ENCODE assay signal across 8 cellular contexts in genomic region chr1:121184290-121185127, GRCh38. TPM values are rescaled to one million over a fixed set of nuclear protein-coding genes. Genes with fewer than 3 reads are reported as not detected.
DNase-seq lines count a peak whose midpoint lies in the region; ATAC-seq and TF ChIP-seq lines count a peak whose summit lies in the region.
"Not testable (repeated sequence)": the region's sequence is repeated elsewhere in the genome, so short reads cannot be mapped to it uniquely, and the experiment has no call there.

FAM72B (minus strand) TSS chr1:121184340; CDS start chr1:121183489, 851 bp downstream.
SRGAP2C (plus strand) TSS chr1:121184975; CDS start chr1:121187447, 2,472 bp downstream.

- H3K27ac ChIP-seq in WERI-Rb-1 (peak within 1 kb of the TSS; percentile 72), breast epithelium (peak within 1 kb of the TSS; percentile 60 to 88)
- not testable (repeated sequence) for H3K27ac ChIP-seq in iPS-20b (ENCODE audit: low read length)

- DNase-seq in ACHN (peak; percentile 95), NCI-H2227 treated with DMSO at 0.1 percent for 48 hours (lab: John Stamatoyannopoulos, UW) (peak; percentile 98), WERI-Rb-1 (peak; percentile 97), breast epithelium (ENCODE audit: low spot score in 2 of 2) (peak; percentile 88 to 99), smooth muscle cell of the brain vasculature (ENCODE audit: low read depth, low spot score) (peak; percentile 93)

- H3K4me3 ChIP-seq in WERI-Rb-1 (ENCODE audit: low read depth, low read length) (peak within 1 kb of the TSS; percentile 42), breast epithelium (peak within 1 kb of the TSS; percentile 45 to 67 (median 50)), iPS-20b (ENCODE audit: low read length) (peak within 1 kb of the TSS; percentile 63)

- H3K9me3 ChIP-seq in WERI-Rb-1 (ENCODE audit: severe bottlenecking); breast epithelium; iPS-20b (ENCODE audit: insufficient read depth, low read depth, low read length): not testable (repeated sequence)

- TF ChIP-seq CTCF in WERI-Rb-1 (IDR thresholded peaks at IDR 0.05; ENCODE audit: low read depth, low read length); breast epithelium (IDR thresholded peaks at IDR 0.05): not testable (repeated sequence)

- in situ Hi-C loops in ACHN (cut with HindIII; ENCODE audit: low pct_ligation_motif_present, low pct_unique_long_range_greater_than_20kb, low sequenced_read_pairs); GM18951 (cut with MboI; ENCODE audit: low sequenced_read_pairs, unreplicated experiment): not testable (repeated sequence)

- TF ChIP-seq POLR2A in GM18951 (IDR thresholded peaks at IDR 0.05; ENCODE audit: extremely low read depth, insufficient read depth, insufficient read length) (peak; percentile 32), breast epithelium (IDR thresholded peaks at IDR 0.05) (peak; percentile 37)

- not testable (repeated sequence) for H3K4me1 ChIP-seq in breast epithelium; iPS-20b (ENCODE audit: insufficient read depth, low read length)

- not testable (repeated sequence) for H3K27me3 ChIP-seq in WERI-Rb-1 (ENCODE audit: insufficient read depth, low read depth, severe bottlenecking); breast epithelium; iPS-20b (ENCODE audit: insufficient read depth, low read length)

- H3K9ac ChIP-seq in iPS-20b (ENCODE audit: low read depth, low read length), result peak within 1 kb of the TSS; percentile 58; the same call in 1 of the 2 replicates

- peak; percentile 88 for ATAC-seq in HG03159 (IDR thresholded peaks at IDR 0.05; ENCODE audit: unreplicated experiment)

- intact Hi-C loops in breast epithelium (cut with DNase I; ENCODE audit: low total_unique reads), result not testable (repeated sequence)

- H3K36me3 ChIP-seq in WERI-Rb-1; breast epithelium; iPS-20b (ENCODE audit: insufficient read depth, low read depth, low read length): not testable (repeated sequence)

RNA-seq across cellular contexts. Expression of gene FAM72B, which starts in this region (rescaled TPM):
- 1 to 10 TPM in 1 of 3 donors, under 1 TPM in 1, not detected in 1; 0.73 to 1.9 TPM for total RNA-seq in breast epithelium

RNA-seq across cellular contexts. Expression of gene SRGAP2C, which starts in this region (rescaled TPM):
- 10 to 100 TPM; 17.0 to 37.0 (median 17.7) TPM for total RNA-seq in breast epithelium
